In the genomic region with DNA sequence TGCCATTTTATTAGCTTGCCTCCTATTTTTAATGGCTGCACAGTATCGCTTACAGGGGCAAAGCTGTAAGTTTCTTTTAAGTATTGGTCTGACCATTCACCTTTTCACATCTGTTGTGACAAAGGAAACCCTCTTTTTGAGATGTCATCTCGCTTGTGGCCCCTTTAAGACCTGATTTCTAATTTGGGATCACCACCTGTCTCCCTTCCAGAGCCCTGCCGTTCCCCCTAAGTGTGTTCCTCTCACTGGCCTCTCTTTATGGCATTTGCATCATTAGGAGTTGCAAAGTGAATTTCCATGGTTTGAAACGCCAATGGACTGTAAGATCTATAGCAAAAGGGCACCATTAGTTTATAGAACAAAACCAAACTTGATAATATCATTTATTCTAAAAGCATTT, we compare ENCODE assay signal across 11 cellular contexts. TPM values are rescaled to one million over a fixed set of nuclear protein-coding genes. Genes with fewer than 3 reads are reported as not detected.
A peak's percentile ranks its signal among the peaks of the same experiment; 100 is the strongest.
DNase-seq lines count a peak whose midpoint lies in the region; FAIRE-seq and TF ChIP-seq lines count a peak whose summit lies in the region.
"Had no signal": no experiment of that assay in that cellular context is flagged by ENCODE, and none has a peak within 500 bp of the region (broad histone marks: within the 10 kb centered on the region; RNA-seq: fewer than 3 reads in every experiment).

No MANE protein-coding gene starts in this region.

- H4K20me1 ChIP-seq in astrocyte (ENCODE audit: insufficient read depth, low read length): no peaks in the 10 kb centered on the region

- peaks cover 17% of the 10 kb centered on the region for H3K27me3 ChIP-seq in astrocyte (ENCODE audit: insufficient read depth, low read length)
- H3K27me3 ChIP-seq in liver (ENCODE audit: control insufficient read depth in 4 of 4, insufficient read depth in 4 of 4, low read length in 3 of 4): no peaks in the 10 kb centered on the region
- no peaks in the 10 kb centered on the region for H3K27me3 ChIP-seq in tibial artery

- FAIRE-seq in astrocyte (lab: Jason Lieb, UNC): no peak

- H3K4me2 ChIP-seq in astrocyte (ENCODE audit: low read length): peak overlapping the region; percentile 93

- H3K36me3 Mint-ChIP-seq in activated T-cell treated with anti-CD3 and anti-CD28 coated beads, Interleukin-2, amount 50 U/mL, for 24 hours (ENCODE audit: low read depth): no peaks in the 10 kb centered on the region
- H3K36me3 Mint-ChIP-seq in astrocyte (ENCODE audit: low read depth, unreplicated experiment): peaks cover 2% of the 10 kb centered on the region
- H3K36me3 Mint-ChIP-seq: memory B cell had no signal

- H3K4me1 ChIP-seq in astrocyte (ENCODE audit: insufficient read depth, low read length): peaks cover 10% of the 10 kb centered on the region
- H3K4me1 ChIP-seq in liver (ENCODE audit: control insufficient read depth in 4 of 4, insufficient read depth in 4 of 4, low read length in 3 of 4): peaks cover 4 to 19% (median 10%) of the 10 kb centered on the region in 4 donors
- peaks cover 0 to 42% (median 24%) of the 10 kb centered on the region in 4 donors for H3K4me1 ChIP-seq in tibial artery

- H3K9me3 Mint-ChIP-seq in activated T-cell treated with anti-CD3 and anti-CD28 coated beads, Interleukin-2, amount 50 U/mL, for 24 hours: peaks cover 2% of the 10 kb centered on the region
- peaks cover 6% of the 10 kb centered on the region for H3K9me3 Mint-ChIP-seq in astrocyte (ENCODE audit: unreplicated experiment)

- H3K4me1 Mint-ChIP-seq in activated T-cell treated with anti-CD3 and anti-CD28 coated beads, Interleukin-2, amount 50 U/mL, for 24 hours (ENCODE audit: low read depth): peaks cover 15% of the 10 kb centered on the region
- H3K4me1 Mint-ChIP-seq in astrocyte (ENCODE audit: low read depth, unreplicated experiment): peaks cover 4% of the 10 kb centered on the region

- peak overlapping the region; percentile 13 for H3K9ac ChIP-seq in astrocyte (ENCODE audit: low read length)
- no peak overlapping the region for H3K9ac ChIP-seq in liver (ENCODE audit: low read depth in 1 of 2, low read length in 2 of 2)

- no peak overlapping the region for H2AFZ ChIP-seq in astrocyte (ENCODE audit: low read depth, low read length)

- H3K36me3 ChIP-seq in astrocyte (ENCODE audit: insufficient read depth, low read length) (no peaks in the 10 kb centered on the region), liver (ENCODE audit: control insufficient read depth in 4 of 4, insufficient read depth in 3 of 4, low read depth in 1 of 4, low read length in 3 of 4) (no peaks in the 10 kb centered on the region), tibial artery (no peaks in the 10 kb centered on the region)
- H3K36me3 ChIP-seq: esophagus squamous epithelium had no signal

- H3K79me2 ChIP-seq in astrocyte (ENCODE audit: insufficient read depth, low read length): peaks cover 28% of the 10 kb centered on the region

- no peak for DNase-seq in activated T-cell treated with anti-CD3 and anti-CD28 coated beads, Interleukin-2, amount 50 U/mL, for 24 hours
- no peak for DNase-seq in activated T-cell treated with anti-CD3 and anti-CD28 coated beads, Interleukin-2, amount 50 U/mL, for 1 hour
- DNase-seq in astrocyte (ENCODE audit: low read depth) (no peak), tibial artery (no peak), NCI-H510A (lab: John Stamatoyannopoulos, UW) (no peak), NCI-H446 (lab: John Stamatoyannopoulos, UW) (no peak), putamen (ENCODE audit: low spot score) (no peak)
- DNase-seq: activated naive CD4-positive, alpha-beta T cell treated with anti-CD3 and anti-CD28 coated beads, Interleukin-2, amount 50 U/mL, for 16 hours; esophagus squamous epithelium had no signal

- H3K9me3 ChIP-seq in astrocyte (ENCODE audit: insufficient read depth, low read depth, low read length) (no peaks in the 10 kb centered on the region), liver (ENCODE audit: control insufficient read depth in 4 of 4, low read length in 3 of 4) (peaks cover 0 to 4% (median 0%) of the 10 kb centered on the region in 4 donors), tibial artery (peaks cover 0 to 11% (median 10%) of the 10 kb centered on the region in 3 donors)

- TF ChIP-seq RAD21 in liver (IDR thresholded peaks at IDR 0.05): no peak

- intact Hi-C loops in tibial artery (cut with DNase I; ENCODE audit: low total_unique reads): no loop called here

- 84% methylated on average over 4 of the region's 4 CpGs for WGBS in liver

- no peak for TF ChIP-seq CTCF in astrocyte (IDR thresholded peaks at IDR 0.05; ENCODE audit: insufficient read depth, low read depth, low read length)
- no peak for TF ChIP-seq CTCF in liver (IDR thresholded peaks at IDR 0.05; ENCODE audit: low read depth, low read length, missing input control)
- TF ChIP-seq CTCF in tibial artery (IDR thresholded peaks at IDR 0.05): no peak

- H3K27ac ChIP-seq in astrocyte (ENCODE audit: low read depth, low read length): no peak overlapping the region
- no peak overlapping the region for H3K27ac ChIP-seq in liver (ENCODE audit: low read depth in 1 of 2, low read length in 2 of 2)
- H3K27ac ChIP-seq in tibial artery: peak overlapping the region; percentile 91 to 94

- H3K4me3 ChIP-seq in astrocyte (ENCODE audit: insufficient read depth, low read depth, low read length) (peak overlapping the region; percentile 66), liver (ENCODE audit: low read depth in 1 of 3, low read length in 3 of 3) (peak overlapping the region in 2 of 3 donors; percentile 12 to 15), tibial artery (peak overlapping the region; percentile 81 to 96)

- H3K27ac Mint-ChIP-seq in activated T-cell treated with anti-CD3 and anti-CD28 coated beads, Interleukin-2, amount 50 U/mL, for 24 hours: no peak overlapping the region
- no peak overlapping the region for H3K27ac Mint-ChIP-seq in astrocyte (ENCODE audit: unreplicated experiment)
- H3K27ac Mint-ChIP-seq: memory B cell had no signal

- H3K4me3 Mint-ChIP-seq in activated T-cell treated with anti-CD3 and anti-CD28 coated beads, Interleukin-2, amount 50 U/mL, for 24 hours: peak overlapping the region; percentile 9
- peak overlapping the region; percentile 91 for H3K4me3 Mint-ChIP-seq in astrocyte (ENCODE audit: unreplicated experiment)

- peaks cover 66% of the 10 kb centered on the region for H3K27me3 Mint-ChIP-seq in activated T-cell treated with anti-CD3 and anti-CD28 coated beads, Interleukin-2, amount 50 U/mL, for 24 hours
- peaks cover 27% of the 10 kb centered on the region for H3K27me3 Mint-ChIP-seq in astrocyte (ENCODE audit: low read depth, unreplicated experiment)

TF ChIP-seq in liver, 16 proteins besides CTCF, POLR2A, EP300 and RAD21:
- TF ChIP-seq EGR1 (IDR thresholded peaks at IDR 0.05; ENCODE audit: low read depth in 2 of 2) (no peak), FOXA2 (IDR thresholded peaks at IDR 0.05) (no peak), TAF1 (conservative IDR thresholded peaks at IDR 0.05) (no peak), HNF4G (IDR thresholded peaks at IDR 0.05) (no peak)
- TF ChIP-seq, protein P1, sequence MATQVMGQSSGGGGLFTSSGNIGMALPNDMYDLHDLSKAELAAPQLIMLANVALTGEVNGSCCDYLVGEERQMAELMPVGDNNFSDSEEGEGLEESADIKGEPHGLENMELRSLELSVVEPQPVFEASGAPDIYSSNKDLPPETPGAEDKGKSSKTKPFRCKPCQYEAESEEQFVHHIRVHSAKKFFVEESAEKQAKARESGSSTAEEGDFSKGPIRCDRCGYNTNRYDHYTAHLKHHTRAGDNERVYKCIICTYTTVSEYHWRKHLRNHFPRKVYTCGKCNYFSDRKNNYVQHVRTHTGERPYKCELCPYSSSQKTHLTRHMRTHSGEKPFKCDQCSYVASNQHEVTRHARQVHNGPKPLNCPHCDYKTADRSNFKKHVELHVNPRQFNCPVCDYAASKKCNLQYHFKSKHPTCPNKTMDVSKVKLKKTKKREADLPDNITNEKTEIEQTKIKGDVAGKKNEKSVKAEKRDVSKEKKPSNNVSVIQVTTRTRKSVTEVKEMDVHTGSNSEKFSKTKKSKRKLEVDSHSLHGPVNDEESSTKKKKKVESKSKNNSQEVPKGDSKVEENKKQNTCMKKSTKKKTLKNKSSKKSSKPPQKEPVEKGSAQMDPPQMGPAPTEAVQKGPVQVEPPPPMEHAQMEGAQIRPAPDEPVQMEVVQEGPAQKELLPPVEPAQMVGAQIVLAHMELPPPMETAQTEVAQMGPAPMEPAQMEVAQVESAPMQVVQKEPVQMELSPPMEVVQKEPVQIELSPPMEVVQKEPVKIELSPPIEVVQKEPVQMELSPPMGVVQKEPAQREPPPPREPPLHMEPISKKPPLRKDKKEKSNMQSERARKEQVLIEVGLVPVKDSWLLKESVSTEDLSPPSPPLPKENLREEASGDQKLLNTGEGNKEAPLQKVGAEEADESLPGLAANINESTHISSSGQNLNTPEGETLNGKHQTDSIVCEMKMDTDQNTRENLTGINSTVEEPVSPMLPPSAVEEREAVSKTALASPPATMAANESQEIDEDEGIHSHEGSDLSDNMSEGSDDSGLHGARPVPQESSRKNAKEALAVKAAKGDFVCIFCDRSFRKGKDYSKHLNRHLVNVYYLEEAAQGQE (IDR thresholded peaks at IDR 0.05): no peak
- TF ChIP-seq, protein P2, sequence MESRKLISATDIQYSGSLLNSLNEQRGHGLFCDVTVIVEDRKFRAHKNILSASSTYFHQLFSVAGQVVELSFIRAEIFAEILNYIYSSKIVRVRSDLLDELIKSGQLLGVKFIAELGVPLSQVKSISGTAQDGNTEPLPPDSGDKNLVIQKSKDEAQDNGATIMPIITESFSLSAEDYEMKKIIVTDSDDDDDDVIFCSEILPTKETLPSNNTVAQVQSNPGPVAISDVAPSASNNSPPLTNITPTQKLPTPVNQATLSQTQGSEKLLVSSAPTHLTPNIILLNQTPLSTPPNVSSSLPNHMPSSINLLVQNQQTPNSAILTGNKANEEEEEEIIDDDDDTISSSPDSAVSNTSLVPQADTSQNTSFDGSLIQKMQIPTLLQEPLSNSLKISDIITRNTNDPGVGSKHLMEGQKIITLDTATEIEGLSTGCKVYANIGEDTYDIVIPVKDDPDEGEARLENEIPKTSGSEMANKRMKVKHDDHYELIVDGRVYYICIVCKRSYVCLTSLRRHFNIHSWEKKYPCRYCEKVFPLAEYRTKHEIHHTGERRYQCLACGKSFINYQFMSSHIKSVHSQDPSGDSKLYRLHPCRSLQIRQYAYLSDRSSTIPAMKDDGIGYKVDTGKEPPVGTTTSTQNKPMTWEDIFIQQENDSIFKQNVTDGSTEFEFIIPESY (IDR thresholded peaks at IDR 0.05): no peak
- TF ChIP-seq, protein P3, sequence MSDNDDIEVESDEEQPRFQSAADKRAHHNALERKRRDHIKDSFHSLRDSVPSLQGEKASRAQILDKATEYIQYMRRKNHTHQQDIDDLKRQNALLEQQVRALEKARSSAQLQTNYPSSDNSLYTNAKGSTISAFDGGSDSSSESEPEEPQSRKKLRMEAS (IDR thresholded peaks at IDR 0.05): no peak

RNA-seq across cellular contexts. Expression of a gene that starts 1.4 kb away (rescaled TPM):
- total RNA-seq in astrocyte (20.6 and 23.6 TPM in 2 replicates), liver (10 to 100 TPM in 1 of 2 donors, 1 to 10 TPM in 1; 8.8 to 10.4 TPM)
- 10 to 100 TPM in 1 of 2 donors, 1 to 10 TPM in 1; 4.3 to 12.7 TPM for polyA plus RNA-seq in liver

RNA-seq across cellular contexts. Expression of a gene that starts 5.3 kb away (rescaled TPM):
- total RNA-seq in astrocyte: 0.19 and 0.39 TPM in 2 replicates
- total RNA-seq in liver: under 1 TPM; under 0.01 to 0.28 TPM
- polyA plus RNA-seq in liver: under 1 TPM; 0.18 to 0.20 TPM

Comparison
In these comparisons a context has a peak if more than half of its experiments do, and no peak if none do; other contexts are left out.
1. H3K27ac ChIP-seq: peak in tibial artery (2 of 2); none in astrocyte (single experiment) and liver (0 of 2).
2. H3K4me3 ChIP-seq: peak in every context shown above with its lines; median percentile 88 in tibial artery; 66 in astrocyte; 14 in liver.